ENCODE assay signal across 8 cellular contexts in genomic region chr22:36385491-36386350, GRCh38. TPM values are rescaled to one million over a fixed set of nuclear protein-coding genes. Genes with fewer than 3 reads are reported as not detected.
DNase-seq lines count a peak whose midpoint lies in the region; ATAC-seq and TF ChIP-seq lines count a peak whose summit lies in the region.

No MANE protein-coding gene starts in this region.

- H3K27me3 Mint-ChIP-seq in CD4-positive, alpha-beta memory T cell: no peaks in the 10 kb centered on the region

- intact Hi-C loops in CD4-positive, alpha-beta memory T cell (cut with micrococcal nuclease): loop anchor here (1.0 to 2.0 kb wide), 6 partner anchors 8 to 95 kb away; partner anchors contain the start of gene TXN2
- intact Hi-C loops in testis (cut with DNase I; ENCODE audit: low total_unique reads): loop anchor here (10.0 kb wide), 2 partner anchors 61 to 69 kb away; no protein-coding TSS in a partner anchor

- CTCF ChIA-PET in CD4-positive, alpha-beta memory T cell (lab: Charles Lee; ENCODE audit: partially characterized antibody): interaction anchor here (0.9 to 3.2 kb wide), 18 partner anchors 9 to 87 kb away, joined by 3 to 17 read pairs (median 6); no protein-coding TSS in a partner anchor

- DNase-seq in CD4-positive, alpha-beta memory T cell: peak in 4 of 5 donors; percentile 43 to 90 (median 48)
- peak; percentile 73 for DNase-seq in LHCN-M2 (ENCODE audit: low read depth)
- DNase-seq in activated CD4-positive, alpha-beta T cell treated with anti-CD3 and anti-CD28 coated beads for 48 hours: peak; percentile 75
- peak; percentile 72 for DNase-seq in effector CD4-positive, alpha-beta T cell
- DNase-seq in testis: no peak
- no peak for DNase-seq in MV-4-11 (lab: John Stamatoyannopoulos, UW)

- H3K9me3 Mint-ChIP-seq in CD4-positive, alpha-beta memory T cell: peaks cover 0 to 1% (median 0%) of the 10 kb centered on the region in 8 donors

- POLR2A ChIA-PET in CD4-positive, alpha-beta memory T cell (lab: Charles Lee; ENCODE audit: partially characterized antibody): interaction anchor here (0.7 to 36.2 kb wide), 28 partner anchors 10 to 229 kb away, joined by 3 to 2535 read pairs (median 4); partner anchors contain the start of genes APOL2, FOXRED2 and TXN2

- H3K4me1 ChIP-seq in CD4-positive, alpha-beta memory T cell (ENCODE audit: insufficient read depth, low read length): peaks cover 49% of the 10 kb centered on the region
- H3K4me1 ChIP-seq in muscle layer of duodenum (ENCODE audit: control insufficient read depth in 1 of 2, insufficient read depth in 2 of 2, low read length in 2 of 2) (peaks cover 16 to 29% of the 10 kb centered on the region in 2 donors), testis (peaks cover 20% of the 10 kb centered on the region)

- H3K27ac Mint-ChIP-seq in CD4-positive, alpha-beta memory T cell: peak overlapping the region; percentile 92 to 99 (median 97)

- H3K27me3 ChIP-seq in CD4-positive, alpha-beta memory T cell (ENCODE audit: insufficient read depth, low read length): no peaks in the 10 kb centered on the region
- H3K27me3 ChIP-seq in muscle layer of duodenum (ENCODE audit: low read depth, low read length) (no peaks in the 10 kb centered on the region), testis (no peaks in the 10 kb centered on the region)

- peaks cover 6% of the 10 kb centered on the region for H3K36me3 ChIP-seq in CD4-positive, alpha-beta memory T cell (ENCODE audit: insufficient read depth, low read length)
- peaks cover 0 to 18% of the 10 kb centered on the region in 2 donors for H3K36me3 ChIP-seq in muscle layer of duodenum (ENCODE audit: control insufficient read depth in 1 of 2, insufficient read depth in 2 of 2, low read length in 2 of 2)
- no peaks in the 10 kb centered on the region for H3K36me3 ChIP-seq in testis (ENCODE audit: low read depth, missing control alignments)

- H3K9me3 ChIP-seq in CD4-positive, alpha-beta memory T cell (ENCODE audit: control insufficient read depth in 1 of 2, low read length in 2 of 2): no peaks in the 10 kb centered on the region
- H3K9me3 ChIP-seq in muscle layer of duodenum (ENCODE audit: control insufficient read depth in 1 of 2, low read length in 2 of 2): no peaks in the 10 kb centered on the region
- H3K9me3 ChIP-seq in testis: no peaks in the 10 kb centered on the region

- H3K4me3 Mint-ChIP-seq in CD4-positive, alpha-beta memory T cell: peak overlapping the region; percentile 88 to 98 (median 94)

- no peak for TF ChIP-seq POLR2A in testis (IDR thresholded peaks at IDR 0.05)

- WGBS in testis, 2 donors: 10 to 12% methylated on average over 12 of the region's 12 CpGs

- no peak for ATAC-seq in GM18517 (IDR thresholded peaks at IDR 0.05; ENCODE audit: unreplicated experiment)

- no peak for TF ChIP-seq CTCF in testis (IDR thresholded peaks at IDR 0.05)

- H3K36me3 Mint-ChIP-seq in CD4-positive, alpha-beta memory T cell: peaks cover 33 to 47% of the 10 kb centered on the region in 2 donors

- H3K4me1 Mint-ChIP-seq in CD4-positive, alpha-beta memory T cell: peaks cover 23 to 65% (median 41%) of the 10 kb centered on the region in 4 donors

- peak overlapping the region; percentile 80 for H3K27ac ChIP-seq in CD4-positive, alpha-beta memory T cell (ENCODE audit: low read depth, low read length)
- H3K27ac ChIP-seq in muscle layer of duodenum (ENCODE audit: low read length): peak overlapping the region; percentile 91
- peak overlapping the region; percentile 84 to 93 for H3K27ac ChIP-seq in testis

- H3K4me3 ChIP-seq in CD4-positive, alpha-beta memory T cell (ENCODE audit: low read length in 2 of 2): peak overlapping the region; percentile 88 to 92
- H3K4me3 ChIP-seq in muscle layer of duodenum (ENCODE audit: low read depth in 1 of 2, low read length in 2 of 2) (peak overlapping the region; percentile 88 to 89), testis (peak overlapping the region; percentile 80 to 88)

RNA-seq across cellular contexts. Expression of gene MYH9, which starts 2.0 kb away (rescaled TPM):
- 100 to 1,000 TPM; 717 to 734 TPM for total RNA-seq in CD4-positive, alpha-beta memory T cell
- 100 to 1,000 TPM in 1 of 2 donors, 10 to 100 TPM in 1; 17.3 to 476 TPM for polyA plus RNA-seq in CD4-positive, alpha-beta memory T cell
- total RNA-seq in LHCN-M2 (2014; rRNA removed) (481 and 492 TPM in 2 replicates), testis (100 to 1,000 TPM; 141 to 146 TPM)
- 762 TPM for polyA plus RNA-seq in LHCN-M2 (2012)
- polyA plus RNA-seq in testis (ENCODE audit: insufficient read depth, low read depth, low replicate concordance): 129 TPM

Comparison
In these comparisons a context has a peak if more than half of its experiments do, and no peak if none do; other contexts are left out.
1. DNase-seq: peak in CD4-positive, alpha-beta memory T cell (4 of 5), LHCN-M2 (single experiment), activated CD4-positive, alpha-beta T cell treated with anti-CD3 and anti-CD28 coated beads for 48 hours (single experiment) and effector CD4-positive, alpha-beta T cell (single experiment); none in testis (single experiment) and MV-4-11 (single experiment).
2. Peak in every context shown above with its lines, with median percentiles within 50 percentile points of each other: H3K27ac ChIP-seq and H3K4me3 ChIP-seq.